In the genomic region with DNA sequence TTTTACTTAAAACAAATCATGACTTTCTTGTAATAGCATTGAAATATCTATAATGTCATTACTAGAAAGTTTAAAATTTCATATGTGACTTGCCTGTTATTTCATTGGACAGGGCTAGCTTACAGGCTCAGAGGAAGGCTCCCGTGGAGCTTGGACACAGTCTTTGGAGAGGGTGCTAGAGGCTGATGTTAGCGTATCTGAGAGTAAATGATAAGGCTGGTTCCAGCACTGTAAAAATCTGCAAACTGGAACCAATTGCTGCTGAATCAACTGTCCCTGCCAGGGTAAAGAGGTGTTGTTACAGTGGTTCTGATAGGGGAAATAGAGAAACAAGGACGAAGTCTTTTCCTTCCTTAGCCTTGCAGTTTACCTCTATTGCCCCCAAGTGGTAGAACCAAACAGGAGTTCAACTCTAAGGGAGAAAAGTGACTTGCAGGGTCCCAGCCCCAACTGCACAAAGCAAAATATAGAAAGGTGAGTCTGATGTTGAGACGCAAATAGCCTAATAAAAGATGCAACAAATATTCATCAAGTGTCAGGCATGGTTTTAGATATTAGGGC, we compare ENCODE assay signal across 12 cellular contexts.
DNase-seq lines count a peak whose midpoint lies in the region; ATAC-seq and TF ChIP-seq lines count a peak whose summit lies in the region.
"Had no signal": no experiment of that assay in that cellular context is flagged by ENCODE, and none has a peak within 500 bp of the region (broad histone marks: within the 10 kb centered on the region; RNA-seq: fewer than 3 reads in every experiment).

No MANE protein-coding gene starts in this region.

- H3K36me3 ChIP-seq in ACC112 (ENCODE audit: insufficient read depth, low read length) = no peaks in the 10 kb centered on the region
- H3K36me3 ChIP-seq in H7 (replicated peaks; ENCODE audit: control insufficient read depth, insufficient read depth, low read length) = no peaks in the 10 kb centered on the region
- H3K36me3 ChIP-seq in WERI-Rb-1 = no peaks in the 10 kb centered on the region
- no peaks in the 10 kb centered on the region for H3K36me3 ChIP-seq in iPS DF 6.9 (ENCODE audit: control insufficient read depth, insufficient read depth, low read length)
- no peaks in the 10 kb centered on the region for H3K36me3 ChIP-seq in aorta (ENCODE audit: control insufficient read depth in 1 of 2, insufficient read depth in 2 of 2, low read length in 1 of 2)

- H2AFZ ChIP-seq in ACC112 (ENCODE audit: low read length, unreplicated experiment) = peak overlapping the region; percentile 23

- peaks cover 37% of the 10 kb centered on the region for H3K27me3 ChIP-seq in ACC112 (ENCODE audit: insufficient read depth, low read length)
- no peaks in the 10 kb centered on the region for H3K27me3 ChIP-seq in H7 (ENCODE audit: control insufficient read depth, insufficient read depth, low read length)
- H3K27me3 ChIP-seq in WERI-Rb-1 (ENCODE audit: insufficient read depth, low read depth, severe bottlenecking) = no peaks in the 10 kb centered on the region
- no peaks in the 10 kb centered on the region for H3K27me3 ChIP-seq in iPS DF 6.9 (ENCODE audit: control insufficient read depth, insufficient read depth, low read length)
- no peaks in the 10 kb centered on the region for H3K27me3 ChIP-seq in aorta (ENCODE audit: control insufficient read depth in 1 of 2, insufficient read depth in 2 of 2, low read length in 1 of 2)

- intact Hi-C loops in aorta (cut with DNase I) = no loop called here

- DNase-seq in H7 = peak; percentile 19
- DNase-seq in WERI-Rb-1 = no peak
- peak; percentile 31 for DNase-seq in iPS DF 6.9 (ENCODE audit: low read depth, low spot score)
- no peak for DNase-seq in aorta
- no peak for DNase-seq in activated T-cell treated with anti-CD3 and anti-CD28 coated beads, Interleukin-2, amount 50 U/mL, for 1 hour
- no peak for DNase-seq in activated CD4-positive, CD25-positive, alpha-beta regulatory T cell (lab: John Stamatoyannopoulos, UW)
- no peak for DNase-seq in NCI-H226
- DNase-seq: cortex of kidney; stimulated activated CD4-positive, alpha-beta T cell treated with anti-CD3 and anti-CD28 coated beads, Interleukin-2, amount 100 ng/mL, for 24 hours had no signal

- no peak for ATAC-seq in aorta (ENCODE audit: low FRiP score)

- no CpG with 5 or more reads among the region's 4 CpGs for WGBS in iPS DF 6.9 (ENCODE audit: insufficient coverage, insufficient read length)
- 49 to 53% methylated on average over 4 of the region's 4 CpGs for WGBS in aorta, 2 donors

- H3K27ac ChIP-seq in ACC112 (ENCODE audit: low read depth, low read length) (no peak overlapping the region), WERI-Rb-1 (no peak overlapping the region), iPS DF 6.9 (ENCODE audit: low read length) (no peak overlapping the region), aorta (ENCODE audit: low read depth in 1 of 2, low read length in 2 of 2) (no peak overlapping the region)
- H3K27ac ChIP-seq: HL-60 had no signal

- peak; percentile 54 for TF ChIP-seq CTCF in WERI-Rb-1 (IDR thresholded peaks at IDR 0.05; ENCODE audit: low read depth, low read length)

- no peaks in the 10 kb centered on the region for H3K79me2 ChIP-seq in ACC112 (ENCODE audit: control insufficient read depth, insufficient read depth, low read length, unreplicated experiment)

- H3K4me1 ChIP-seq in ACC112 (ENCODE audit: control insufficient read depth, insufficient read depth, low read length, unreplicated experiment) (no peaks in the 10 kb centered on the region), iPS DF 6.9 (ENCODE audit: control insufficient read depth, insufficient read depth, low read length) (0 out of 2 replicates have a peak, but pooled peaks cover 4% of the 10 kb centered on the region), aorta (ENCODE audit: control insufficient read depth in 1 of 2, insufficient read depth in 2 of 2, low read length in 2 of 2) (no peaks in the 10 kb centered on the region)

- H3K9me3 ChIP-seq in WERI-Rb-1 (ENCODE audit: severe bottlenecking) (no peaks in the 10 kb centered on the region), iPS DF 6.9 (ENCODE audit: control insufficient read depth, insufficient read depth, low read length) (no peaks in the 10 kb centered on the region), aorta (ENCODE audit: control insufficient read depth, low read length) (no peaks in the 10 kb centered on the region)

- no peak overlapping the region for H3K4me3 ChIP-seq in ACC112 (ENCODE audit: low read depth, low read length)
- no peak overlapping the region for H3K4me3 ChIP-seq in H7 (ENCODE audit: insufficient read depth, low read depth, low read length)
- H3K4me3 ChIP-seq in WERI-Rb-1 (ENCODE audit: low read depth, low read length) = no peak overlapping the region
- H3K4me3 ChIP-seq in iPS DF 6.9 (ENCODE audit: low read length) = no peak overlapping the region
- H3K4me3 ChIP-seq in aorta (ENCODE audit: low read length in 2 of 2) = no peak overlapping the region
- H3K4me3 ChIP-seq: lung had no signal

Comparison
In these comparisons a context has a peak if more than half of its experiments do, and no peak if none do; other contexts are left out.
1. DNase-seq: peak in H7 (single experiment) and iPS DF 6.9 (single experiment); none in WERI-Rb-1 (single experiment), aorta (0 of 2), activated T-cell treated with anti-CD3 and anti-CD28 coated beads, Interleukin-2, amount 50 U/mL, for 1 hour (single experiment), activated CD4-positive, CD25-positive, alpha-beta regulatory T cell (0 of 4) and NCI-H226 (single experiment).